ENCODE assay signal across 15 cellular contexts in genomic region chr20:14951707-14952106, GRCh38.
DNase-seq lines count a peak whose midpoint lies in the region; ATAC-seq, FAIRE-seq and TF ChIP-seq lines count a peak whose summit lies in the region.
"Had no signal": no experiment of that assay in that cellular context is flagged by ENCODE, and none has a peak within 500 bp of the region (broad histone marks: within the 10 kb centered on the region; RNA-seq: fewer than 3 reads in every experiment).

No MANE protein-coding gene starts in this region.

- TF ChIP-seq POLR2A in body of pancreas (IDR thresholded peaks at IDR 0.05) (no peak), uterus (IDR thresholded peaks at IDR 0.05) (no peak)

- 48 to 57% methylated on average over 1 of the region's 1 CpG for WGBS in body of pancreas, 2 donors

- H3K27ac ChIP-seq in body of pancreas = no peak overlapping the region
- peak overlapping the region; percentile 31 for H3K27ac ChIP-seq in keratinocyte (ENCODE audit: control insufficient read depth, insufficient read depth, low read length)
- peak overlapping the region; percentile 78 to 81 for H3K27ac ChIP-seq in uterus
- H3K27ac ChIP-seq: 22Rv1, ascending aorta, thyroid gland had no signal

- H3K4me1 ChIP-seq in body of pancreas (no peaks in the 10 kb centered on the region), keratinocyte (ENCODE audit: control insufficient read depth, extremely low read depth, insufficient read depth, low read length) (peaks cover 12% of the 10 kb centered on the region), uterus (no peaks in the 10 kb centered on the region)
- H3K4me1 ChIP-seq: ascending aorta, thyroid gland had no signal

- H2AFZ ChIP-seq in keratinocyte (ENCODE audit: control insufficient read depth, low read length) = peak overlapping the region; percentile 53

- no peak for TF ChIP-seq CTCF in body of pancreas (IDR thresholded peaks at IDR 0.05)
- no peak for TF ChIP-seq CTCF in keratinocyte (optimal IDR thresholded peaks at IDR 0.05 in 1 of 3, IDR thresholded peaks at IDR 0.05 in 1 of 3, conservative IDR thresholded peaks at IDR 0.05 in 1 of 3; ENCODE audit: extremely low read depth in 1 of 3, insufficient read depth in 2 of 3, low read length in 3 of 3)
- no peak for TF ChIP-seq CTCF in uterus (IDR thresholded peaks at IDR 0.05)

- peak; percentile 72 for FAIRE-seq in keratinocyte (lab: Jason Lieb, UNC)

- no peaks in the 10 kb centered on the region for H4K20me1 ChIP-seq in keratinocyte (ENCODE audit: control insufficient read depth, extremely low read depth, insufficient read depth, low read length)

- intact Hi-C loops in body of pancreas (cut with DNase I) (no loop called here), uterus (cut with DNase I; ENCODE audit: low total_unique reads) (no loop called here)

- H3K4me2 ChIP-seq in keratinocyte (ENCODE audit: control insufficient read depth, extremely low read depth, insufficient read depth, low read depth, low read length) = no peak overlapping the region

- no peaks in the 10 kb centered on the region for H3K9me1 ChIP-seq in keratinocyte (ENCODE audit: control insufficient read depth, extremely low read depth, insufficient read depth, low read length)

- no peak overlapping the region for H3K4me3 ChIP-seq in body of pancreas
- no peak overlapping the region for H3K4me3 ChIP-seq in keratinocyte (ENCODE audit: control insufficient read depth in 2 of 3, extremely low read depth in 1 of 3, insufficient read depth in 2 of 3, low read depth in 1 of 3, low read length in 3 of 3)
- no peak overlapping the region for H3K4me3 ChIP-seq in uterus
- no peak overlapping the region for H3K4me3 ChIP-seq in H7 (ENCODE audit: insufficient read depth, low read depth, low read length)
- H3K4me3 ChIP-seq: ascending aorta, thyroid gland had no signal

- H3K9me3 ChIP-seq in body of pancreas (no peaks in the 10 kb centered on the region), keratinocyte (ENCODE audit: control insufficient read depth, low read depth, low read length) (no peaks in the 10 kb centered on the region), uterus (no peaks in the 10 kb centered on the region)
- H3K9me3 ChIP-seq: ascending aorta, thyroid gland had no signal

- dilution Hi-C loops in keratinocyte (cut with MboI; ENCODE audit: extremely low pct_ligation_motif_present, low sequenced_read_pairs) = no loop called here

- H3K27me3 ChIP-seq in body of pancreas = no peaks in the 10 kb centered on the region
- H3K27me3 ChIP-seq in keratinocyte (ENCODE audit: control insufficient read depth, extremely low read depth, insufficient read depth, low read length) = no peaks in the 10 kb centered on the region
- no peaks in the 10 kb centered on the region for H3K27me3 ChIP-seq in uterus
- no peaks in the 10 kb centered on the region for H3K27me3 ChIP-seq in H7 (ENCODE audit: control insufficient read depth, insufficient read depth, low read length)
- H3K27me3 ChIP-seq: ascending aorta, thyroid gland had no signal

- DNase-seq in DMS53 (lab: John Stamatoyannopoulos, UW) (peak; percentile 59), DMS53 treated with DMSO at 0.1 percent for 48 hours (lab: John Stamatoyannopoulos, UW; ENCODE audit: unreplicated experiment) (no peak), body of pancreas (no peak), keratinocyte (ENCODE audit: low read depth, low spot score) (peak; percentile 23), uterus (peak in 1 of 2 donors; percentile 51), H7 (no peak), NCI-H1417 (lab: John Stamatoyannopoulos, UW) (no peak)
- no peak for DNase-seq in stimulated activated CD4-positive, alpha-beta T cell treated with anti-CD3 and anti-CD28 coated beads, Interleukin-2, amount 100 ng/mL, for 48 hours
- DNase-seq: activated CD8-positive, alpha-beta memory T cell treated with anti-CD3 and anti-CD28 coated beads, Interleukin-2, amount 50 U/mL, for 4 hours; NCI-H1105 treated with DMSO at 0.1 percent for 48 hours; NK-92 treated with Interleukin-12 subunit alpha and Interleukin-12 subunit beta, amount 100 ng/mL, for 24 hours; T-helper 9 cell; thyroid gland had no signal

- ATAC-seq in body of pancreas = peak; percentile 9

- H3K36me3 ChIP-seq in body of pancreas (replicated peaks in 1 of 2; ENCODE audit: insufficient read depth in 1 of 2, low read depth in 2 of 2) (no peaks in the 10 kb centered on the region), keratinocyte (ENCODE audit: control insufficient read depth in 2 of 2, extremely low read depth in 1 of 2, insufficient read depth in 2 of 2, low read length in 2 of 2) (no peaks in the 10 kb centered on the region), uterus (no peaks in the 10 kb centered on the region), H7 (replicated peaks; ENCODE audit: control insufficient read depth, insufficient read depth, low read length) (no peaks in the 10 kb centered on the region)
- H3K36me3 ChIP-seq: ascending aorta, thyroid gland had no signal

- H3K79me2 ChIP-seq in keratinocyte (ENCODE audit: control insufficient read depth, insufficient read depth, low read length) = no peaks in the 10 kb centered on the region

- no peak overlapping the region for H3K9ac ChIP-seq in keratinocyte (ENCODE audit: control insufficient read depth, extremely low read depth, insufficient read depth, low read length)

Comparison
In these comparisons a context has a peak if more than half of its experiments do, and no peak if none do; other contexts are left out.
1. DNase-seq: peak in DMS53 (single experiment) and keratinocyte (single experiment); none in DMS53 treated with DMSO at 0.1 percent for 48 hours (single experiment), body of pancreas (0 of 4), H7 (single experiment), NCI-H1417 (0 of 3) and stimulated activated CD4-positive, alpha-beta T cell treated with anti-CD3 and anti-CD28 coated beads, Interleukin-2, amount 100 ng/mL, for 48 hours (0 of 2).
2. H3K27ac ChIP-seq: peak in keratinocyte (single experiment) and uterus (2 of 2); none in body of pancreas (0 of 4).